ENCODE assay signal across 20 cellular contexts in the genomic region with DNA sequence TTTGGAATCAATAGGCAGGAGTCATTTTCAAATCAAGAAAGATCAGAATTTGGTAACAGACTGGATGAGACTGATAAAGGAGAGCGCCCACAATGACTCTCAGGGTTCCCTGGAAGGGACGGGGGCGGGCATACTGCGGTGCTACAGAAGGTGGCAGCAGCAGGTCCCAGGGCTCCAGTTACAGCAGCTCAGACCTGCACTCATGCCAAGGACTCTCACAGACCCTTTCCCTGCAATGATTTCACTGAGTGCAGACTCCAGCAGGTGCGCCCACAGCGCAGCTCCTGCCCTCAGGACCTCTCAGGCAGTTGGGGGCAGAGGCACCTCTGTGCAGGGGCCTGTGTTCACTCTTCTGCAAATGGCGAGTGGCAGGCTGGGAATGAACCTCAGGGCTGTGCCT.
A peak's percentile ranks its signal among the peaks of the same experiment; 100 is the strongest.
DNase-seq lines count a peak whose midpoint lies in the region; ATAC-seq and TF ChIP-seq lines count a peak whose summit lies in the region.
"Had no signal": no experiment of that assay in that cellular context is flagged by ENCODE, and none has a peak within 500 bp of the region (broad histone marks: within the 10 kb centered on the region; RNA-seq: fewer than 3 reads in every experiment).

No MANE protein-coding gene starts in this region.

- H3K27me3 ChIP-seq in SK-N-SH (ENCODE audit: insufficient read depth) (no peaks in the 10 kb centered on the region), psoas muscle (ENCODE audit: insufficient read depth in 3 of 3, low read length in 2 of 3) (no peaks in the 10 kb centered on the region)

- H3K4me3 ChIP-seq in SK-N-SH (ENCODE audit: low read depth in 2 of 2, low read length in 1 of 2) (no peak overlapping the region), psoas muscle (no peak overlapping the region)
- H3K4me3 ChIP-seq: mucosa of descending colon, PC-9, smooth muscle cell had no signal

- H3K36me3 ChIP-seq in SK-N-SH (replicated peaks in 1 of 2; ENCODE audit: control insufficient read depth in 1 of 2, insufficient read depth in 2 of 2, low read length in 1 of 2) = peaks cover 0 to 4% of the 10 kb centered on the region in 2 experiments
- peaks cover 0 to 2% of the 10 kb centered on the region in 2 donors for H3K36me3 ChIP-seq in psoas muscle (ENCODE audit: insufficient read depth in 1 of 2, low read depth in 1 of 2)

- no peak overlapping the region for H3K27ac Mint-ChIP-seq in activated CD4-positive, alpha-beta T cell treated with anti-CD3 and anti-CD28 coated beads, Interleukin-2, amount 10 ng/mL, durations not matched to agents 7 days and 5 days
- no peak overlapping the region for H3K27ac Mint-ChIP-seq in activated T-helper 2 cell treated with anti-CD3 and anti-CD28 coated beads, Interferon-gamma antibody, Interleukin-2, Interleukin-4, amounts not matched to agents 10 μg/mL and 5 μg/mL and 100 μg/mL, durations not matched to agents 14 hours and 24 hours and 36 hours
- H3K27ac Mint-ChIP-seq: stimulated activated naive CD8-positive, alpha-beta T cell treated with anti-CD3 and anti-CD28 coated beads, Interleukin-15, amount 100 ng/mL, for 72 hours had no signal

- H2AFZ ChIP-seq in SK-N-SH (ENCODE audit: low read depth) = no peak overlapping the region
- H2AFZ ChIP-seq: PC-9 had no signal

- WGBS in SK-N-SH (ENCODE audit: low lambda C conversion rate) = 98% methylated on average over 5 of the region's 7 CpGs
- 76 to 89% (median 79%) methylated on average over 7 of the region's 7 CpGs for WGBS in psoas muscle, 3 donors

- H3K4me3 Mint-ChIP-seq in activated CD4-positive, alpha-beta T cell treated with anti-CD3 and anti-CD28 coated beads, Interleukin-2, amount 10 ng/mL, durations not matched to agents 7 days and 5 days = no peak overlapping the region
- H3K4me3 Mint-ChIP-seq in activated T-helper 2 cell treated with anti-CD3 and anti-CD28 coated beads, Interferon-gamma antibody, Interleukin-2, Interleukin-4, amounts not matched to agents 10 μg/mL and 5 μg/mL and 100 μg/mL, durations not matched to agents 14 hours and 24 hours and 36 hours (ENCODE audit: low read depth) = no peak overlapping the region
- H3K4me3 Mint-ChIP-seq: stimulated activated naive CD8-positive, alpha-beta T cell treated with anti-CD3 and anti-CD28 coated beads, Interleukin-15, amount 100 ng/mL, for 72 hours had no signal

- H3K27me3 Mint-ChIP-seq in activated CD4-positive, alpha-beta T cell treated with anti-CD3 and anti-CD28 coated beads, Interleukin-2, amount 10 ng/mL, durations not matched to agents 7 days and 5 days = no peaks in the 10 kb centered on the region
- H3K27me3 Mint-ChIP-seq in activated T-helper 2 cell treated with anti-CD3 and anti-CD28 coated beads, Interferon-gamma antibody, Interleukin-2, Interleukin-4, amounts not matched to agents 10 μg/mL and 5 μg/mL and 100 μg/mL, durations not matched to agents 14 hours and 24 hours and 36 hours (ENCODE audit: low read depth) = no peaks in the 10 kb centered on the region
- H3K27me3 Mint-ChIP-seq: stimulated activated naive CD8-positive, alpha-beta T cell treated with anti-CD3 and anti-CD28 coated beads, Interleukin-15, amount 100 ng/mL, for 72 hours had no signal

- CTCF ChIA-PET in activated CD4-positive, alpha-beta T cell treated with anti-CD3 and anti-CD28 coated beads, Interleukin-2, amount 10 ng/mL, durations not matched to agents 7 days and 5 days (lab: Charles Lee) = no interaction called here
- CTCF ChIA-PET in SK-N-SH (lab: Yijun Ruan, JAX) = interaction anchor here (1.5 kb wide), 1 partner anchor 391 kb away, joined by 4 read pairs; no protein-coding TSS in a partner anchor

- H3K4me2 ChIP-seq in SK-N-SH = no peak overlapping the region
- H3K4me2 ChIP-seq: PC-9, smooth muscle cell had no signal

- no peak for TF ChIP-seq EP300 in SK-N-SH (IDR thresholded peaks at IDR 0.05; ENCODE audit: borderline replicate concordance in 1 of 2, low read depth in 1 of 2, low read length in 1 of 2)

- no peaks in the 10 kb centered on the region for H3K36me3 Mint-ChIP-seq in activated CD4-positive, alpha-beta T cell treated with anti-CD3 and anti-CD28 coated beads, Interleukin-2, amount 10 ng/mL, durations not matched to agents 7 days and 5 days (ENCODE audit: low read depth)
- no peaks in the 10 kb centered on the region for H3K36me3 Mint-ChIP-seq in activated T-helper 2 cell treated with anti-CD3 and anti-CD28 coated beads, Interferon-gamma antibody, Interleukin-2, Interleukin-4, amounts not matched to agents 10 μg/mL and 5 μg/mL and 100 μg/mL, durations not matched to agents 14 hours and 24 hours and 36 hours (ENCODE audit: low read depth)

- no peaks in the 10 kb centered on the region for H3F3A ChIP-seq in SK-N-SH (replicated peaks; ENCODE audit: insufficient read depth)

- no peaks in the 10 kb centered on the region for H3K9me2 ChIP-seq in SK-N-SH

- intact Hi-C loops in psoas muscle (cut with DNase I) = no loop called here
- intact Hi-C loops in activated T-helper 2 cell treated with anti-CD3 and anti-CD28 coated beads, Interferon-gamma antibody, Interleukin-2, Interleukin-4, amounts not matched to agents 10 μg/mL and 5 μg/mL and 100 μg/mL, durations not matched to agents 14 hours and 24 hours and 36 hours (cut with micrococcal nuclease) = no loop called here

- H3K4me1 ChIP-seq in SK-N-SH (ENCODE audit: control insufficient read depth in 1 of 2, insufficient read depth in 2 of 2, low read depth in 1 of 2, low read length in 1 of 2) (peaks cover 0 to 12% of the 10 kb centered on the region in 2 experiments; a peak in 1 of 4 replicates), psoas muscle (peaks cover 5% of the 10 kb centered on the region)
- H3K4me1 ChIP-seq: Caco-2 had no signal

- H3K9me3 ChIP-seq in SK-N-SH (no peaks in the 10 kb centered on the region), psoas muscle (no peaks in the 10 kb centered on the region)
- H3K9me3 ChIP-seq: Caco-2, mucosa of descending colon had no signal

- H3K79me2 ChIP-seq in SK-N-SH (ENCODE audit: insufficient read depth) = no peaks in the 10 kb centered on the region

- no peaks in the 10 kb centered on the region for H3K9me3 Mint-ChIP-seq in activated CD4-positive, alpha-beta T cell treated with anti-CD3 and anti-CD28 coated beads, Interleukin-2, amount 10 ng/mL, durations not matched to agents 7 days and 5 days
- H3K9me3 Mint-ChIP-seq in activated T-helper 2 cell treated with anti-CD3 and anti-CD28 coated beads, Interferon-gamma antibody, Interleukin-2, Interleukin-4, amounts not matched to agents 10 μg/mL and 5 μg/mL and 100 μg/mL, durations not matched to agents 14 hours and 24 hours and 36 hours = no peaks in the 10 kb centered on the region
- H3K9me3 Mint-ChIP-seq: stimulated activated naive CD8-positive, alpha-beta T cell treated with anti-CD3 and anti-CD28 coated beads, Interleukin-15, amount 100 ng/mL, for 72 hours had no signal

- H3K9ac ChIP-seq in SK-N-SH = no peak overlapping the region

- no peak for TF ChIP-seq CTCF in SK-N-SH (IDR thresholded peaks at IDR 0.05)
- peak; percentile 27 for TF ChIP-seq CTCF in psoas muscle (IDR thresholded peaks at IDR 0.05)

- peak; percentile 63 to 80 (median 74) for ATAC-seq in psoas muscle
- ATAC-seq: stimulated activated naive CD8-positive, alpha-beta T cell treated with anti-CD3 and anti-CD28 coated beads, Interleukin-15, amount 100 ng/mL, for 72 hours had no signal

- peaks cover 2% of the 10 kb centered on the region for H3K4me1 Mint-ChIP-seq in activated CD4-positive, alpha-beta T cell treated with anti-CD3 and anti-CD28 coated beads, Interleukin-2, amount 10 ng/mL, durations not matched to agents 7 days and 5 days
- H3K4me1 Mint-ChIP-seq in activated T-helper 2 cell treated with anti-CD3 and anti-CD28 coated beads, Interferon-gamma antibody, Interleukin-2, Interleukin-4, amounts not matched to agents 10 μg/mL and 5 μg/mL and 100 μg/mL, durations not matched to agents 14 hours and 24 hours and 36 hours (ENCODE audit: low read depth) = no peaks in the 10 kb centered on the region
- H3K4me1 Mint-ChIP-seq: stimulated activated naive CD8-positive, alpha-beta T cell treated with anti-CD3 and anti-CD28 coated beads, Interleukin-15, amount 100 ng/mL, for 72 hours had no signal

- POLR2A ChIA-PET in activated CD4-positive, alpha-beta T cell treated with anti-CD3 and anti-CD28 coated beads, Interleukin-2, amount 10 ng/mL, durations not matched to agents 7 days and 5 days (lab: Charles Lee) = no interaction called here
- POLR2A ChIA-PET in SK-N-SH (lab: Yijun Ruan, JAX) = no interaction called here

- no peak overlapping the region for H3K27ac ChIP-seq in SK-N-SH (ENCODE audit: low read depth in 2 of 2, low read length in 1 of 2)
- no peak overlapping the region for H3K27ac ChIP-seq in psoas muscle
- H3K27ac ChIP-seq: HL-60, PC-9 had no signal

- no peaks in the 10 kb centered on the region for H4K20me1 ChIP-seq in SK-N-SH (ENCODE audit: insufficient read depth)

- DNase-seq in activated CD4-positive, alpha-beta T cell treated with anti-CD3 and anti-CD28 coated beads for 48 hours = peak; percentile 27
- DNase-seq in activated CD4-positive, alpha-beta T cell treated with anti-CD3 and anti-CD28 coated beads, Interleukin-2, amount 10 ng/mL, durations not matched to agents 7 days and 5 days = no peak
- DNase-seq in NCI-H1092 treated with DMSO at 0.1 percent for 48 hours (lab: John Stamatoyannopoulos, UW) (peak; percentile 41), SK-N-SH (no peak), psoas muscle (no peak), ureter (ENCODE audit: low spot score) (no peak), superior temporal gyrus (ENCODE audit: extremely low spot score) (no peak)
- no peak for DNase-seq in activated T-helper 2 cell treated with anti-CD3 and anti-CD28 coated beads, Interferon-gamma antibody, Interleukin-2, Interleukin-4, amounts not matched to agents 10 μg/mL and 5 μg/mL and 100 μg/mL, durations not matched to agents 14 hours and 24 hours and 36 hours (ENCODE audit: low spot score)
- DNase-seq: ACHN; activated CD4-positive, CD25-positive, alpha-beta regulatory T cell; amniotic stem cell; Caco-2; GOT3; kidney; mucosa of descending colon; NCI-H226; PC-9 had no signal

- TF ChIP-seq RAD21 in SK-N-SH (IDR thresholded peaks at IDR 0.05; ENCODE audit: low read length) = peak; percentile 25

TF ChIP-seq in SK-N-SH, 30 proteins besides CTCF, POLR2A, EP300 and RAD21:
- TF ChIP-seq SMC3 (IDR thresholded peaks at IDR 0.05; ENCODE audit: low read depth, low read length) (peak; percentile 21; the same call in 1 of the 2 replicates), FOXJ3 (CRISPR knock-in tag; IDR thresholded peaks at IDR 0.05) (no peak), RFX5 (IDR thresholded peaks at IDR 0.05; ENCODE audit: low read length) (no peak)
- TF ChIP-seq, protein P1, sequence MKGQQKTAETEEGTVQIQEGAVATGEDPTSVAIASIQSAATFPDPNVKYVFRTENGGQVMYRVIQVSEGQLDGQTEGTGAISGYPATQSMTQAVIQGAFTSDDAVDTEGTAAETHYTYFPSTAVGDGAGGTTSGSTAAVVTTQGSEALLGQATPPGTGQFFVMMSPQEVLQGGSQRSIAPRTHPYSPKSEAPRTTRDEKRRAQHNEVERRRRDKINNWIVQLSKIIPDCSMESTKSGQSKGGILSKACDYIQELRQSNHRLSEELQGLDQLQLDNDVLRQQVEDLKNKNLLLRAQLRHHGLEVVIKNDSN (IDR thresholded peaks at IDR 0.05; ENCODE audit: borderline replicate concordance, low read depth) = no peak

Comparison
In these comparisons a context has a peak if more than half of its experiments do, and no peak if none do; other contexts are left out.
1. DNase-seq: peak in activated CD4-positive, alpha-beta T cell treated with anti-CD3 and anti-CD28 coated beads for 48 hours (single experiment) and NCI-H1092 treated with DMSO at 0.1 percent for 48 hours (single experiment); none in activated CD4-positive, alpha-beta T cell treated with anti-CD3 and anti-CD28 coated beads, Interleukin-2, amount 10 ng/mL, durations not matched to agents 7 days and 5 days (single experiment), SK-N-SH (single experiment), psoas muscle (0 of 2), ureter (single experiment), superior temporal gyrus (single experiment) and activated T-helper 2 cell treated with anti-CD3 and anti-CD28 coated beads, Interferon-gamma antibody, Interleukin-2, Interleukin-4, amounts not matched to agents 10 μg/mL and 5 μg/mL and 100 μg/mL, durations not matched to agents 14 hours and 24 hours and 36 hours (single experiment).